Comparison of ENCODE assay signal across 1 cellular context in genomic region chr19:34673590-34673989, GRCh38.
TF ChIP-seq lines count a peak whose summit lies in the region.

No MANE protein-coding gene starts in this region.

TF ChIP-seq in HepG2, 621 proteins besides CTCF, POLR2A, EP300 and RAD21 (continued from another document and continues in another):
- TF ChIP-seq ATF6 (CRISPR knock-in tag; conservative IDR thresholded peaks at IDR 0.05) = no peak
- no peak for TF ChIP-seq ZNF777 (CRISPR knock-in tag; IDR thresholded peaks at IDR 0.05)
- TF ChIP-seq ZNF318 (CRISPR knock-in tag; IDR thresholded peaks at IDR 0.05) = no peak
- TF ChIP-seq HDAC6 (IDR thresholded peaks at IDR 0.05; ENCODE audit: low read depth, low read length) = no peak
- TF ChIP-seq KAT2B (IDR thresholded peaks at IDR 0.05; ENCODE audit: borderline replicate concordance, low read depth, low read length) = no peak
- no peak for TF ChIP-seq ZNF547 (CRISPR knock-in tag; IDR thresholded peaks at IDR 0.05)
- no peak for TF ChIP-seq ZNF512 (CRISPR knock-in tag; IDR thresholded peaks at IDR 0.05)
- TF ChIP-seq ZNF552 (CRISPR knock-in tag; IDR thresholded peaks at IDR 0.05; ENCODE audit: borderline replicate concordance) = no peak
- TF ChIP-seq DDIT3 (CRISPR knock-in tag; IDR thresholded peaks at IDR 0.05) = no peak
- TF ChIP-seq ERF (CRISPR knock-in tag; IDR thresholded peaks at IDR 0.05) = peak; percentile 76
- TF ChIP-seq PRPF4 (IDR thresholded peaks at IDR 0.05; ENCODE audit: low read depth, low read length, poor library complexity, severe bottlenecking) = no peak
- no peak for TF ChIP-seq ZNF775 (CRISPR knock-in tag; IDR thresholded peaks at IDR 0.05; ENCODE audit: borderline replicate concordance)
- TF ChIP-seq ZNF296 (CRISPR knock-in tag; conservative IDR thresholded peaks at IDR 0.05) = no peak
- TF ChIP-seq ZNF263 (CRISPR knock-in tag; IDR thresholded peaks at IDR 0.05) = no peak
- no peak for TF ChIP-seq PHF8 (CRISPR knock-in tag; IDR thresholded peaks at IDR 0.05)
- TF ChIP-seq ZNF20 (CRISPR knock-in tag; IDR thresholded peaks at IDR 0.05) = no peak
- TF ChIP-seq PRDM15 (CRISPR knock-in tag; IDR thresholded peaks at IDR 0.05) = no peak
- TF ChIP-seq HES4 (CRISPR knock-in tag; IDR thresholded peaks at IDR 0.05; ENCODE audit: borderline replicate concordance) = no peak
- TF ChIP-seq SNAPC4 (CRISPR knock-in tag; IDR thresholded peaks at IDR 0.05) = no peak
- TF ChIP-seq NFKBIZ (CRISPR knock-in tag; IDR thresholded peaks at IDR 0.05) = no peak
- TF ChIP-seq ZNF180 (CRISPR knock-in tag; IDR thresholded peaks at IDR 0.05; ENCODE audit: borderline replicate concordance, low read depth) = no peak
- TF ChIP-seq ZFP82 (CRISPR knock-in tag; IDR thresholded peaks at IDR 0.05; ENCODE audit: borderline replicate concordance) = no peak
- no peak for TF ChIP-seq ZNF75D (CRISPR knock-in tag; IDR thresholded peaks at IDR 0.05; ENCODE audit: borderline replicate concordance)
- no peak for TF ChIP-seq ZNF234 (CRISPR knock-in tag; conservative IDR thresholded peaks at IDR 0.05)
- no peak for TF ChIP-seq ZNF678 (CRISPR knock-in tag; IDR thresholded peaks at IDR 0.05)
- no peak for TF ChIP-seq ZNF503 (CRISPR knock-in tag; IDR thresholded peaks at IDR 0.05)
- peak; percentile 63; the same call in 1 of the 2 replicates for TF ChIP-seq CREM (IDR thresholded peaks at IDR 0.05)
- TF ChIP-seq CREM (CRISPR knock-in tag; IDR thresholded peaks at IDR 0.05) = no peak
- no peak for TF ChIP-seq SMYD3 (CRISPR knock-in tag; IDR thresholded peaks at IDR 0.05)
- peak; percentile 84 for TF ChIP-seq CEBPG (CRISPR knock-in tag; IDR thresholded peaks at IDR 0.05)
- TF ChIP-seq ZNF510 (CRISPR knock-in tag; IDR thresholded peaks at IDR 0.05; ENCODE audit: low read depth) = no peak
- TF ChIP-seq KDM6A (CRISPR knock-in tag; IDR thresholded peaks at IDR 0.05; ENCODE audit: low read depth) = peak; percentile 76; the same call in 1 of the 2 replicates
- TF ChIP-seq HMGXB4 (CRISPR knock-in tag; IDR thresholded peaks at IDR 0.05; ENCODE audit: borderline replicate concordance in 1 of 2, low read depth in 1 of 2) = no peak
